20 cellular contexts compared by ENCODE assay signal in the genomic region with DNA sequence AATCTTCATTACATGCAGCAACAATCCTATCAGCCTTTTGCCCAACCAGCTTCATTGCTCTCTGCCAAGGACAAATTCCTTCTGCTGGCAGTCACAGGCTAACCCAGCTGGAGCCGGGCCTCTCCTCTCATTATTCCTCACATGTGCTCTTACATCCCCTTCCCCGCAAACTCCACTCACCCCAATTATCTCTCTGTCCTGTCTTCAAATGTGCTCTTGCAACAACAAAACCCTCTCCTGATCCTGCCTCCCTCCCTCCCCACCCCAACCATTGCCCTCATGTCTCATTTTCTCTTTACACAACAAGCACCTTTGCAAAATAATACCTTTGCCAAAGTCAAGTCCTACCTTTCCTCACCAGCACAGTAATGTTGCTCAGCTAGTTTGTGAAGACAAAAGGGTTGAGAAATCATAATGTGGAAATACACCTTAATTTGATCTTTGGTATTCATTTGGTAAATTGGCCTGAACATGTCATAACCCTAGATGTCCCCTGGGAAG. TPM values are rescaled to one million over a fixed set of nuclear protein-coding genes. Genes with fewer than 3 reads are reported as not detected.
DNase-seq lines count a peak whose midpoint lies in the region; ATAC-seq and TF ChIP-seq lines count a peak whose summit lies in the region.
"Had no signal": no experiment of that assay in that cellular context is flagged by ENCODE, and none has a peak within 500 bp of the region (broad histone marks: within the 10 kb centered on the region; RNA-seq: fewer than 3 reads in every experiment).

No MANE protein-coding gene starts in this region.

- peaks cover 11% of the 10 kb centered on the region for H3K4me1 ChIP-seq in foreskin keratinocyte
- H3K4me1 ChIP-seq in osteoblast (ENCODE audit: insufficient read depth, low read length): peaks cover 15% of the 10 kb centered on the region
- H3K4me1 ChIP-seq in transverse colon: no peaks in the 10 kb centered on the region

- in situ Hi-C loops in transverse colon (cut with MboI; ENCODE audit: low pct_ligation_motif_present in 1 of 4, low pct_unique_long_range_greater_than_20kb in 1 of 4, low sequenced_read_pairs in 3 of 4): no loop called here

- intact Hi-C loops in transverse colon (cut with DNase I; ENCODE audit: low total_unique reads): no loop called here

- CTCF ChIA-PET in GM10248 (lab: Yijun Ruan, JAX): interaction anchor here (1.6 kb wide), 1 partner anchor 22 kb away, joined by 4 read pairs; no protein-coding TSS in a partner anchor

- H3K36me3 ChIP-seq in osteoblast (ENCODE audit: insufficient read depth, low read length) (no peaks in the 10 kb centered on the region), transverse colon (no peaks in the 10 kb centered on the region)
- H3K36me3 ChIP-seq: SJCRH30 had no signal

- H4K20me1 ChIP-seq in osteoblast (ENCODE audit: insufficient read depth, low read length): no peaks in the 10 kb centered on the region

- POLR2A ChIA-PET in GM10248 (lab: Yijun Ruan, JAX): no interaction called here

- H2AFZ ChIP-seq in osteoblast (ENCODE audit: low read length): peak overlapping the region; percentile 6

- WGBS in transverse colon (ENCODE audit: low coverage in 1 of 2), 2 donors: 86 to 87% methylated on average over 2 of the region's 2 CpGs

- ATAC-seq in foreskin keratinocyte (no peak), HG03095 (IDR thresholded peaks at IDR 0.05; ENCODE audit: unreplicated experiment) (no peak)
- ATAC-seq: activated CD4-positive, CD25-positive, alpha-beta regulatory T cell treated with anti-CD3 and anti-CD28 coated beads, Interleukin-2, amount 50 U/mL, for 24 hours; naive thymus-derived CD8-positive, alpha-beta T cell had no signal

- H3K4me3 ChIP-seq in osteoblast (ENCODE audit: insufficient read depth, low read length) (no peak overlapping the region), transverse colon (no peak overlapping the region)
- H3K4me3 ChIP-seq: SJCRH30 had no signal

- TF ChIP-seq EP300 in transverse colon (IDR thresholded peaks at IDR 0.05; ENCODE audit: low read depth): no peak

- DNase-seq in AG09319 (ENCODE audit: extremely low read depth, low read depth) (peak; percentile 23), amniotic epithelial cell (ENCODE audit: low read depth) (peak; percentile 46), foreskin keratinocyte (peak; percentile 70 to 72), osteoblast (ENCODE audit: insufficient read length, low spot score, missing footprints) (peak; percentile 19), transverse colon (no peak), GM10248 (ENCODE audit: extremely low spot score) (no peak), iPS-NIHi11 (ENCODE audit: low spot score) (no peak)
- DNase-seq: cerebellar nuclear complex; EL; naive thymus-derived CD8-positive, alpha-beta T cell; NCI-H187; NCI-H446; SJCRH30; stimulated activated CD4-positive, alpha-beta T cell treated with anti-CD3 and anti-CD28 coated beads, Interleukin-15, amount 100 ng/mL, for 24 hours; stimulated activated naive CD4-positive, alpha-beta T cell had no signal

- no peak overlapping the region for H3K4me2 ChIP-seq in osteoblast (ENCODE audit: insufficient read depth, low read length)

- no peaks in the 10 kb centered on the region for H3K79me2 ChIP-seq in osteoblast (ENCODE audit: insufficient read depth, low read length)

- no peak for TF ChIP-seq CTCF in AG09319 (IDR thresholded peaks at IDR 0.05; ENCODE audit: low read depth, low read length)
- TF ChIP-seq CTCF in foreskin keratinocyte (conservative IDR thresholded peaks at IDR 0.05): no peak
- TF ChIP-seq CTCF in osteoblast (IDR thresholded peaks at IDR 0.05; ENCODE audit: extremely low read depth, low read depth, low read length): no peak
- TF ChIP-seq CTCF in transverse colon (IDR thresholded peaks at IDR 0.05): no peak
- TF ChIP-seq CTCF in GM10248 (IDR thresholded peaks at IDR 0.05; ENCODE audit: control extremely low read depth, extremely low read depth, low read depth, missing control alignments): no peak

- H3K27ac ChIP-seq in foreskin keratinocyte (no peak overlapping the region), osteoblast (ENCODE audit: low read depth, low read length) (no peak overlapping the region), transverse colon (no peak overlapping the region)
- H3K27ac ChIP-seq: SJCRH30 had no signal

- no peaks in the 10 kb centered on the region for H3K9me3 ChIP-seq in osteoblast (ENCODE audit: low read depth, low read length)
- H3K9me3 ChIP-seq in transverse colon: no peaks in the 10 kb centered on the region

- peaks cover 2% of the 10 kb centered on the region for H3K27me3 ChIP-seq in foreskin keratinocyte
- peaks cover 4% of the 10 kb centered on the region for H3K27me3 ChIP-seq in osteoblast (ENCODE audit: insufficient read depth, low read length)
- H3K27me3 ChIP-seq in transverse colon: no peaks in the 10 kb centered on the region
- H3K27me3 ChIP-seq: SJCRH30 had no signal

- TF ChIP-seq POLR2A in transverse colon (IDR thresholded peaks at IDR 0.05): no peak

RNA-seq across cellular contexts. Expression of a gene that starts 36.0 kb away (rescaled TPM):
- total RNA-seq in foreskin keratinocyte (257 and 310 TPM in 2 replicates), osteoblast (151 and 168 TPM in 2 replicates), transverse colon (100 to 1,000 TPM in 3 of 4 donors, 10 to 100 TPM in 1; 71.5 to 222 (median 137) TPM)
- 141 and 185 TPM in 2 replicates for polyA plus RNA-seq in foreskin keratinocyte

RNA-seq across cellular contexts. Expression of a gene that starts 57.5 kb away (rescaled TPM):
- total RNA-seq in foreskin keratinocyte (1.4 and 1.5 TPM in 2 replicates), osteoblast (not detected in 2 replicates), transverse colon (10 to 100 TPM in 1 of 4 donors, 1 to 10 TPM in 3; 7.1 to 24.8 (median 8.5) TPM)
- polyA plus RNA-seq in foreskin keratinocyte: 1.8 and 1.9 TPM in 2 replicates
- total RNA-seq: activated CD8-positive, alpha-beta memory T cell treated with anti-CD3 and anti-CD28 coated beads for 36 hours; naive thymus-derived CD8-positive, alpha-beta T cell; pulmonary artery endothelial cell; SJCRH30; urinary bladder had no signal
- polyA plus RNA-seq: naive thymus-derived CD8-positive, alpha-beta T cell had no signal

Comparison
In these comparisons a context has a peak if more than half of its experiments do, and no peak if none do; other contexts are left out.
1. DNase-seq: peak in AG09319 (single experiment), amniotic epithelial cell (single experiment), foreskin keratinocyte (2 of 2) and osteoblast (single experiment); none in transverse colon (single experiment), GM10248 (single experiment) and iPS-NIHi11 (single experiment).